26 cellular contexts compared by ENCODE assay signal in genomic region chrX:135652602-135653001, GRCh38.
"Had no signal": no experiment of that assay in that cellular context is flagged by ENCODE, and none has a peak within 500 bp of the region (broad histone marks: within the 10 kb centered on the region; RNA-seq: fewer than 3 reads in every experiment).

No MANE protein-coding gene starts in this region.

- H3K4me3 Mint-ChIP-seq: activated CD4-positive, alpha-beta memory T cell treated with anti-CD3 and anti-CD28 coated beads for 36 hours; activated CD4-positive, alpha-beta T cell treated with anti-CD3 and anti-CD28 coated beads, Interleukin-2, amount 10 ng/mL, durations not matched to agents 24 days and 14 days; activated naive CD4-positive, alpha-beta T cell treated with anti-CD3 and anti-CD28 coated beads, Interleukin-2, amount 10 ng/mL, durations not matched to agents 7 days and 5 days; activated naive CD8-positive, alpha-beta T cell treated with anti-CD3 and anti-CD28 coated beads, Interleukin-2, amount 10 ng/mL, durations not matched to agents 7 days and 5 days; activated T-cell treated with anti-CD3 and anti-CD28 coated beads, Interleukin-2, amount 50 U/mL, for 24 hours; central memory CD8-positive, alpha-beta T cell; dendritic cell treated with granulocyte-macrophage colony-stimulating factor and Interleukin-4, amounts not matched to agents 40 ng/mL and 50 ng/mL, for 4 days; endodermal cell; mesothelial cell of epicardium; naive B cell; nephron progenitor cell had no signal

- H3K27ac ChIP-seq: breast epithelium, esophagus muscularis mucosa, heart right ventricle, ovary, right lobe of liver, testis, transverse colon, uterus had no signal

- ATAC-seq: heart right ventricle; stimulated activated naive CD8-positive, alpha-beta T cell treated with anti-CD3 and anti-CD28 coated beads, Interleukin-15, Interleukin-2, amounts not matched to agents 100 U/mL and 50 U/mL, for 24 hours had no signal

- H3K4me1 ChIP-seq: breast epithelium, esophagus muscularis mucosa, heart right ventricle, right lobe of liver, testis, transverse colon, uterus had no signal

- H3K4me1 Mint-ChIP-seq: activated CD4-positive, alpha-beta T cell treated with anti-CD3 and anti-CD28 coated beads, Interleukin-2, amount 10 ng/mL, durations not matched to agents 24 days and 14 days; activated naive CD4-positive, alpha-beta T cell treated with anti-CD3 and anti-CD28 coated beads, Interleukin-2, amount 10 ng/mL, durations not matched to agents 7 days and 5 days; central memory CD8-positive, alpha-beta T cell; endodermal cell; mesothelial cell of epicardium; naive B cell; nephron progenitor cell had no signal

- DNase-seq: activated CD4-positive, alpha-beta memory T cell treated with anti-CD3 and anti-CD28 coated beads for 36 hours; activated CD4-positive, alpha-beta T cell treated with anti-CD3 and anti-CD28 coated beads, Interleukin-2, amount 10 ng/mL, durations not matched to agents 24 days and 14 days; activated CD4-positive, CD25-positive, alpha-beta regulatory T cell treated with anti-CD3 and anti-CD28 coated beads, Interleukin-2, amount 50 U/mL, for 72 hours; activated CD8-positive, alpha-beta memory T cell treated with anti-CD3 and anti-CD28 coated beads, Interleukin-2, amount 50 U/mL, for 4 hours; activated gamma-delta T cell; activated naive CD4-positive, alpha-beta T cell treated with anti-CD3 and anti-CD28 coated beads, Interleukin-2, amount 10 ng/mL, durations not matched to agents 7 days and 5 days; activated naive CD8-positive, alpha-beta T cell treated with anti-CD3 and anti-CD28 coated beads, Interleukin-2, amount 10 ng/mL, durations not matched to agents 7 days and 5 days; activated T-cell treated with anti-CD3 and anti-CD28 coated beads, Interleukin-2, amount 50 U/mL, for 24 hours; endodermal cell; foreskin melanocyte; heart right ventricle; naive B cell; nephron progenitor cell; ovary; right lobe of liver; stimulated activated CD4-positive, alpha-beta T cell treated with anti-CD3 and anti-CD28 coated beads, Interleukin-4, amount 100 ng/mL, for 1 hour; stimulated activated naive CD8-positive, alpha-beta T cell treated with anti-CD3 and anti-CD28 coated beads, Interleukin-15, Interleukin-2, amounts not matched to agents 100 U/mL and 50 U/mL, for 24 hours; testis; transverse colon; uterus had no signal

- H3K27me3 Mint-ChIP-seq: activated CD4-positive, alpha-beta memory T cell treated with anti-CD3 and anti-CD28 coated beads for 36 hours; activated CD4-positive, alpha-beta T cell treated with anti-CD3 and anti-CD28 coated beads, Interleukin-2, amount 10 ng/mL, durations not matched to agents 24 days and 14 days; activated naive CD4-positive, alpha-beta T cell treated with anti-CD3 and anti-CD28 coated beads, Interleukin-2, amount 10 ng/mL, durations not matched to agents 7 days and 5 days; activated naive CD8-positive, alpha-beta T cell treated with anti-CD3 and anti-CD28 coated beads, Interleukin-2, amount 10 ng/mL, durations not matched to agents 7 days and 5 days; central memory CD8-positive, alpha-beta T cell; dendritic cell treated with granulocyte-macrophage colony-stimulating factor and Interleukin-4, amounts not matched to agents 40 ng/mL and 50 ng/mL, for 4 days; progenitor cell of endocrine pancreas had no signal

- H3K9me3 Mint-ChIP-seq: activated CD4-positive, alpha-beta memory T cell treated with anti-CD3 and anti-CD28 coated beads for 36 hours; activated CD4-positive, alpha-beta T cell treated with anti-CD3 and anti-CD28 coated beads, Interleukin-2, amount 10 ng/mL, durations not matched to agents 24 days and 14 days; activated naive CD4-positive, alpha-beta T cell treated with anti-CD3 and anti-CD28 coated beads, Interleukin-2, amount 10 ng/mL, durations not matched to agents 7 days and 5 days; activated naive CD8-positive, alpha-beta T cell treated with anti-CD3 and anti-CD28 coated beads, Interleukin-2, amount 10 ng/mL, durations not matched to agents 7 days and 5 days; activated T-cell treated with anti-CD3 and anti-CD28 coated beads, Interleukin-2, amount 50 U/mL, for 24 hours; central memory CD8-positive, alpha-beta T cell; dendritic cell treated with granulocyte-macrophage colony-stimulating factor and Interleukin-4, amounts not matched to agents 40 ng/mL and 50 ng/mL, for 4 days had no signal

- H3K4me3 ChIP-seq: breast epithelium, esophagus muscularis mucosa, heart right ventricle, ovary, right lobe of liver, testis, transverse colon, uterus had no signal

- H3K9me3 ChIP-seq: breast epithelium, esophagus muscularis mucosa, heart right ventricle, ovary, right lobe of liver, testis, transverse colon, uterus had no signal

- H3K36me3 ChIP-seq: breast epithelium, esophagus muscularis mucosa, heart right ventricle, ovary, right lobe of liver, transverse colon, uterus had no signal

- H3K36me3 Mint-ChIP-seq: activated CD4-positive, alpha-beta memory T cell treated with anti-CD3 and anti-CD28 coated beads for 36 hours; activated naive CD4-positive, alpha-beta T cell treated with anti-CD3 and anti-CD28 coated beads, Interleukin-2, amount 10 ng/mL, durations not matched to agents 7 days and 5 days; activated naive CD8-positive, alpha-beta T cell treated with anti-CD3 and anti-CD28 coated beads, Interleukin-2, amount 10 ng/mL, durations not matched to agents 7 days and 5 days; naive B cell had no signal

- H3K27me3 ChIP-seq: esophagus muscularis mucosa, ovary, right lobe of liver, testis, transverse colon, uterus had no signal

- H3K27ac Mint-ChIP-seq: activated CD4-positive, alpha-beta memory T cell treated with anti-CD3 and anti-CD28 coated beads for 36 hours; activated CD4-positive, alpha-beta T cell treated with anti-CD3 and anti-CD28 coated beads, Interleukin-2, amount 10 ng/mL, durations not matched to agents 24 days and 14 days; activated naive CD4-positive, alpha-beta T cell treated with anti-CD3 and anti-CD28 coated beads, Interleukin-2, amount 10 ng/mL, durations not matched to agents 7 days and 5 days; activated naive CD8-positive, alpha-beta T cell treated with anti-CD3 and anti-CD28 coated beads, Interleukin-2, amount 10 ng/mL, durations not matched to agents 7 days and 5 days; activated T-cell treated with anti-CD3 and anti-CD28 coated beads, Interleukin-2, amount 50 U/mL, for 24 hours; dendritic cell treated with granulocyte-macrophage colony-stimulating factor and Interleukin-4, amounts not matched to agents 40 ng/mL and 50 ng/mL, for 4 days; endodermal cell; mesothelial cell of epicardium; naive B cell; nephron progenitor cell; progenitor cell of endocrine pancreas had no signal
